ENCODE assay signal across 18 cellular contexts in genomic region chr6:55713411-55713810, GRCh38.
A peak's percentile ranks its signal among the peaks of the same experiment; 100 is the strongest.
DNase-seq lines count a peak whose midpoint lies in the region; ATAC-seq lines count a peak whose summit lies in the region.
"Had no signal": no experiment of that assay in that cellular context is flagged by ENCODE, and none has a peak within 500 bp of the region (broad histone marks: within the 10 kb centered on the region; RNA-seq: fewer than 3 reads in every experiment).

No MANE protein-coding gene starts in this region.

- ATAC-seq in GM21786 (IDR thresholded peaks at IDR 0.05; ENCODE audit: unreplicated experiment) (peak; percentile 63), HG03571 (IDR thresholded peaks at IDR 0.05; ENCODE audit: unreplicated experiment) (no peak)
- ATAC-seq: activated T-helper 17 cell treated with anti-CD3 and anti-CD28 coated beads, Interleukin-2, amount 50 U/mL, for 72 hours had no signal

- peak; percentile 15 for DNase-seq in AG08396 (ENCODE audit: low spot score)
- peak; percentile 30 for DNase-seq in amniotic epithelial cell (ENCODE audit: low read depth)
- DNase-seq in kidney glomerular epithelial cell (lab: John Stamatoyannopoulos, UW), result peak; percentile 4
- no peak for DNase-seq in NCI-H2227 treated with DMSO at 0.1 percent for 48 hours (lab: John Stamatoyannopoulos, UW)
- no peak for DNase-seq in activated CD4-positive, CD25-positive, alpha-beta regulatory T cell (lab: John Stamatoyannopoulos, UW)
- no peak for DNase-seq in COLO668 (lab: John Stamatoyannopoulos, UW; ENCODE audit: unreplicated experiment)
- DNase-seq: activated CD4-positive, alpha-beta T cell treated with anti-CD3 and anti-CD28 coated beads, Interleukin-2, amount 50 U/mL, for 48 hours; amygdala; BE2C; colonic mucosa; DMS79; erythroblast; NCI-H1092; occipital lobe; spleen had no signal

Comparison
In these comparisons a context has a peak if more than half of its experiments do, and no peak if none do; other contexts are left out.
1. DNase-seq: peak in AG08396 (single experiment), amniotic epithelial cell (single experiment) and kidney glomerular epithelial cell (single experiment); none in NCI-H2227 treated with DMSO at 0.1 percent for 48 hours (single experiment), activated CD4-positive, CD25-positive, alpha-beta regulatory T cell (0 of 4) and COLO668 (single experiment).